ENCODE assay signal across 9 cellular contexts in the genomic region with DNA sequence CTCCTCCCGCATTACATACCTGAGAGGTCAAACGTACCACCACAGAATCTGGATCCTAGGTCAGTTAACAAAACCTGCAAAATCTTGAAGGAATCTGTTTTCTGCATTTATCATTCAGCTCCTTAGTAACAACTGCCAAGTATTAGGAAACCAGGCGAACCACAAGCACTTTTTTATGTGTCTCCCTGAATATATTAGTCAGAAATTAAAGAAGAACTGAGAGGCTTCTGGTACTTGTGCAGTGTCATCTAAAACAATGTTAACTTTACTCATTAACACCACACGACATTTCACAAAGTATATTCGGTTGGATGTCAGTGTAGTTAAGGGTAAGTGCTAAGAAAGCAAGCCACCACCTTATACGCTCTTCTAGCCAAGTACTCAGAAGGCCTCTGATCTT. TPM values are rescaled to one million over a fixed set of nuclear protein-coding genes. Genes with fewer than 3 reads are reported as not detected.
DNase-seq lines count a peak whose midpoint lies in the region; ATAC-seq and TF ChIP-seq lines count a peak whose summit lies in the region.
"Had no signal": no experiment of that assay in that cellular context is flagged by ENCODE, and none has a peak within 500 bp of the region (broad histone marks: within the 10 kb centered on the region; RNA-seq: fewer than 3 reads in every experiment).

No MANE protein-coding gene starts in this region.

- POLR2A ChIA-PET in activated B cell treated with CpG ODN at 0.5 μM for 24 hours (lab: Charles Lee) = interaction anchor here (3.5 kb wide), 1 partner anchor 11 kb away, joined by 26 read pairs; no protein-coding TSS in a partner anchor

- peaks cover 84% of the 10 kb centered on the region for H3K4me1 Mint-ChIP-seq in activated B cell treated with CpG ODN at 0.5 μM for 24 hours
- H3K4me1 Mint-ChIP-seq in stimulated activated naive B cell treated with anti-CD40 and anti-IgM and Interleukin-4, amounts not matched to agents 10 μg/mL and 1 μg/mL and 100 μg/mL, for 72 hours = peaks cover 56 to 84% of the 10 kb centered on the region in 2 donors

- peak overlapping the region; percentile 92 to 94 for H3K4me3 ChIP-seq in foreskin fibroblast (ENCODE audit: low read depth in 1 of 2, low read length in 2 of 2)

- DNase-seq in NOMO-1 (lab: John Stamatoyannopoulos, UW; ENCODE audit: unreplicated experiment in 2 of 2) (peak; percentile 23 to 75), NOMO-1 treated with dmso at 0.1 percent for 144 hours (lab: John Stamatoyannopoulos, UW; ENCODE audit: unreplicated experiment) (no peak), activated B cell treated with CpG ODN at 0.5 μM for 24 hours (no peak), foreskin fibroblast (peak; percentile 7 to 35), ureter (ENCODE audit: low spot score) (no peak), NCI-H2171 treated with DMSO at 0.1 percent for 48 hours (lab: John Stamatoyannopoulos, UW) (no peak)
- no peak for DNase-seq in stimulated activated naive B cell treated with anti-CD40 and anti-IgM and Interleukin-4, amounts not matched to agents 10 μg/mL and 1 μg/mL and 100 μg/mL, for 72 hours
- DNase-seq in stimulated activated naive CD4-positive, alpha-beta T cell (lab: John Stamatoyannopoulos, UW) = no peak
- DNase-seq: 8988T had no signal

- no peaks in the 10 kb centered on the region for H3K27me3 Mint-ChIP-seq in activated B cell treated with CpG ODN at 0.5 μM for 24 hours
- no peaks in the 10 kb centered on the region for H3K27me3 Mint-ChIP-seq in stimulated activated naive B cell treated with anti-CD40 and anti-IgM and Interleukin-4, amounts not matched to agents 10 μg/mL and 1 μg/mL and 100 μg/mL, for 72 hours

- TF ChIP-seq CTCF in activated B cell treated with CpG ODN at 0.5 μM for 24 hours (IDR thresholded peaks at IDR 0.05) (no peak), foreskin fibroblast (IDR thresholded peaks at IDR 0.05; ENCODE audit: low read depth, low read length) (no peak)

- ATAC-seq in activated B cell treated with CpG ODN at 0.5 μM for 24 hours (ENCODE audit: low read depth) = no peak
- ATAC-seq in stimulated activated naive B cell treated with anti-CD40 and anti-IgM and Interleukin-4, amounts not matched to agents 10 μg/mL and 1 μg/mL and 100 μg/mL, for 72 hours (replicated peaks) = no peak

- CTCF ChIA-PET in activated B cell treated with CpG ODN at 0.5 μM for 24 hours (lab: Charles Lee) = no interaction called here

- no peaks in the 10 kb centered on the region for H3K9me3 Mint-ChIP-seq in activated B cell treated with CpG ODN at 0.5 μM for 24 hours
- H3K9me3 Mint-ChIP-seq in stimulated activated naive B cell treated with anti-CD40 and anti-IgM and Interleukin-4, amounts not matched to agents 10 μg/mL and 1 μg/mL and 100 μg/mL, for 72 hours = no peaks in the 10 kb centered on the region

- H3K27ac Mint-ChIP-seq in activated B cell treated with CpG ODN at 0.5 μM for 24 hours = peak overlapping the region; percentile 95
- no peak overlapping the region for H3K27ac Mint-ChIP-seq in stimulated activated naive B cell treated with anti-CD40 and anti-IgM and Interleukin-4, amounts not matched to agents 10 μg/mL and 1 μg/mL and 100 μg/mL, for 72 hours

- peaks cover 27% of the 10 kb centered on the region for H3K36me3 Mint-ChIP-seq in activated B cell treated with CpG ODN at 0.5 μM for 24 hours (ENCODE audit: low read depth)
- H3K36me3 Mint-ChIP-seq in stimulated activated naive B cell treated with anti-CD40 and anti-IgM and Interleukin-4, amounts not matched to agents 10 μg/mL and 1 μg/mL and 100 μg/mL, for 72 hours = peaks cover 18 to 45% of the 10 kb centered on the region in 2 donors

- intact Hi-C loops in activated B cell treated with CpG ODN at 0.5 μM for 24 hours (cut with micrococcal nuclease) = loop anchor here (10.0 kb wide), 3 partner anchors 199 to 741 kb away; a partner anchor contains a TSS

- H3K4me3 Mint-ChIP-seq in activated B cell treated with CpG ODN at 0.5 μM for 24 hours = peak overlapping the region; percentile 95
- H3K4me3 Mint-ChIP-seq in stimulated activated naive B cell treated with anti-CD40 and anti-IgM and Interleukin-4, amounts not matched to agents 10 μg/mL and 1 μg/mL and 100 μg/mL, for 72 hours = peak overlapping the region; percentile 92 to 99

RNA-seq across cellular contexts. Expression of a gene that starts 2.5 kb away (rescaled TPM):
- total RNA-seq in activated B cell treated with CpG ODN at 0.5 μM for 24 hours (27.9 and 32.2 TPM in 2 replicates), ureter (64.5 TPM)

Comparison
In these comparisons a context has a peak if more than half of its experiments do, and no peak if none do; other contexts are left out.
1. DNase-seq: peak in NOMO-1 (2 of 2) and foreskin fibroblast (2 of 2); none in NOMO-1 treated with dmso at 0.1 percent for 144 hours (single experiment), activated B cell treated with CpG ODN at 0.5 μM for 24 hours (single experiment), stimulated activated naive B cell treated with anti-CD40 and anti-IgM and Interleukin-4, amounts not matched to agents 10 μg/mL and 1 μg/mL and 100 μg/mL, for 72 hours (single experiment), ureter (single experiment), NCI-H2171 treated with DMSO at 0.1 percent for 48 hours (single experiment) and stimulated activated naive CD4-positive, alpha-beta T cell (0 of 6).